In the genomic region with DNA sequence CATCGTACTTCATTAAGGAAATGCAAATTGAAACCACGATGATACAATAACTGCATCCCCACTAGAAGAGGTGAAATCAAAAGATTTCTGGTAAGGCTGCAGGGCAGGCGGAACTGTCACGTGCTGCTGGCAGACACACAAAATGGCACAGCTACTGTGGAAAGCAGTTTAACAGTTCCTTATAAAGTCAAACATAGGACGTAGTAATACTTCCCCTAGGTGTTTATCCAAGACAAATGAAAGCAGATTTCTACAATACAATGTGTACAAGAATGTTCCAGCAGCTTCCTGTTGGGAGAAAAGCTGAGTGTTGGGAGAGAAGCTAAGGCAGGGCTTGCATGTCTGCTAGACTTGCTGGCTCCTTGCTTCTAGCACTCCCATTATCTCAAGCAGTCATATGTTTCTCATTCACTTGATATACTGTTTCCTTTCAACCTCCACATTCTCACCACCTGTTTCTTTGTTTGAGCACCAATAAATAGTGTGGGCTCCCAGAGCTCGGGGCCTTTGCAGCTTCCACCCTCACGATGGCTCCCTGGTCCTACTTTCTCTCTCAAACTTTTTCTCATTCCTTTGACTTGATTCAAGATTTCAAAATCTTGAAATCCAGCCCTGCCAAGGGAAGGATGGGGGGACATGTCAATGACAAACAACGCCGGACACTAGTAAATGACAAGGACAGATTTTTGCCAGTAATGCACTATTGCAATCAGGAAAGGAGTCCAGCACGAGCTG, we compare ENCODE assay signal across 1 cellular context.
TF ChIP-seq lines count a peak whose summit lies in the region.

No MANE protein-coding gene starts in this region.

TF ChIP-seq in endothelial cell of umbilical vein, 7 proteins besides CTCF, POLR2A, EP300 and RAD21:
- TF ChIP-seq POLR2AphosphoS5 (IDR thresholded peaks at IDR 0.05; ENCODE audit: insufficient read depth, low read depth, low read length) (peak; percentile 56), MYC (IDR thresholded peaks at IDR 0.05; ENCODE audit: low read depth, low read length) (no peak), FOS (IDR thresholded peaks at IDR 0.05; ENCODE audit: borderline replicate concordance, insufficient read depth, low read length) (no peak), JUN (IDR thresholded peaks at IDR 0.05; ENCODE audit: borderline replicate concordance, insufficient read depth, insufficient read length, low read depth) (peak; percentile 39)
- TF ChIP-seq, protein P1, sequence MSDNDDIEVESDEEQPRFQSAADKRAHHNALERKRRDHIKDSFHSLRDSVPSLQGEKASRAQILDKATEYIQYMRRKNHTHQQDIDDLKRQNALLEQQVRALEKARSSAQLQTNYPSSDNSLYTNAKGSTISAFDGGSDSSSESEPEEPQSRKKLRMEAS (IDR thresholded peaks at IDR 0.05; ENCODE audit: insufficient read depth, insufficient read length): peak; percentile 92
